In genomic region chr3:45178131-45179023, GRCh38 we compare ENCODE assay signal across 14 cellular contexts. TPM values are rescaled to one million over a fixed set of nuclear protein-coding genes. Genes with fewer than 3 reads are reported as not detected.
DNase-seq lines count a peak whose midpoint lies in the region; ATAC-seq, FAIRE-seq and TF ChIP-seq lines count a peak whose summit lies in the region.
"Had no signal": no experiment of that assay in that cellular context is flagged by ENCODE, and none has a peak within 500 bp of the region (broad histone marks: within the 10 kb centered on the region; RNA-seq: fewer than 3 reads in every experiment).

No MANE protein-coding gene starts in this region.

- no peaks in the 10 kb centered on the region for H3K79me2 ChIP-seq in K562 (ENCODE audit: control insufficient read depth, insufficient read depth, low read length)

- no peaks in the 10 kb centered on the region for H3K27me3 ChIP-seq in K562 (ENCODE audit: control insufficient read depth in 2 of 2, insufficient read depth in 2 of 2, low read length in 2 of 2)
- H3K27me3 ChIP-seq: adrenal gland had no signal

- TF ChIP-seq RAD21 in K562 (CRISPR knock-in tag; conservative IDR thresholded peaks at IDR 0.05 in 1 of 2, IDR thresholded peaks at IDR 0.05 in 1 of 2): no peak

- 64% methylated on average over 15 of the region's 15 CpGs for WGBS in K562 (ENCODE audit: insufficient coverage, low coverage, missing lambda C conversion rate)

- in situ Hi-C loops in K562 (cut with MboI): no loop called here

- 0 out of 2 replicates have a peak overlapping the region, but pooled peaks have one; percentile 14 for H2AFZ ChIP-seq in K562 (ENCODE audit: low read depth, low read length)

- POLR2A ChIA-PET in K562 (lab: Yijun Ruan, JAX): interaction anchor here (0.6 kb wide), 1 partner anchor 12 kb away, joined by 3 read pairs; no protein-coding TSS in a partner anchor

- no peaks in the 10 kb centered on the region for H3K9me1 ChIP-seq in K562 (ENCODE audit: control insufficient read depth, insufficient read depth, low read length)

- no peak overlapping the region for H3K4me3 ChIP-seq in K562
- H3K4me3 ChIP-seq: adrenal gland had no signal

- CTCF ChIA-PET in K562 (lab: Yijun Ruan, JAX; ENCODE audit: low intra/inter-chr PET ratio): no interaction called here

- no peaks in the 10 kb centered on the region for H3K9me3 ChIP-seq in K562 (replicated peaks; ENCODE audit: control insufficient read depth, insufficient read depth, low read depth, low read length)
- H3K9me3 ChIP-seq: adrenal gland had no signal

- BruUV-seq in K562 (replicated peaks; lab: Mats Ljungman, UMichigan): no TSS peak

- no peak overlapping the region for H3K4me2 ChIP-seq in K562 (ENCODE audit: insufficient read depth, low read length)

- TF ChIP-seq EP300 in K562 (IDR thresholded peaks at IDR 0.05; ENCODE audit: low read length): no peak

- peak; percentile 9; the same call in 1 of the 3 replicates for ATAC-seq in K562
- peak; percentile 48 for ATAC-seq in left colon

- no peaks in the 10 kb centered on the region for H3K36me3 ChIP-seq in K562 (ENCODE audit: control insufficient read depth, insufficient read depth, low read length)
- H3K36me3 ChIP-seq: adrenal gland had no signal

- no peaks in the 10 kb centered on the region for H4K20me1 ChIP-seq in K562 (replicated peaks; ENCODE audit: control insufficient read depth, insufficient read depth, low read length)

- no peak for TF ChIP-seq CTCF in K562 (IDR thresholded peaks at IDR 0.05 in 2 of 3, conservative IDR thresholded peaks at IDR 0.05 in 1 of 3; ENCODE audit: insufficient read depth in 2 of 3, low read depth in 1 of 3, low read length in 3 of 3)

- peak; percentile 40 for FAIRE-seq in K562 (lab: Jason Lieb, UNC)
- FAIRE-seq: small intestine had no signal

- H3K9ac ChIP-seq in K562 (ENCODE audit: insufficient read depth in 1 of 2, low read depth in 2 of 2, low read length in 2 of 2): peak overlapping the region in 1 of 2 experiments; percentile 70; a peak in 2 of 4 replicates

- peaks cover 12 to 15% of the 10 kb centered on the region in 2 experiments for H3K4me1 ChIP-seq in K562 (replicated peaks in 1 of 2; ENCODE audit: control insufficient read depth in 2 of 2, insufficient read depth in 2 of 2, low read length in 2 of 2)

- no peak for TF ChIP-seq POLR2A in K562 (conservative IDR thresholded peaks at IDR 0.05)

- H3K27ac ChIP-seq in K562 (ENCODE audit: extremely low read depth, low read depth, low read length): no peak overlapping the region
- no peak overlapping the region for H3K27ac ChIP-seq in substantia nigra (ENCODE audit: low read depth, low read length, poor library complexity, severe bottlenecking)
- H3K27ac ChIP-seq: adrenal gland, HL-60 had no signal

- intact Hi-C loops in K562 (cut with micrococcal nuclease): no loop called here
- intact Hi-C loops in left colon (cut with DNase I, micrococcal nuclease): no loop called here

- DNase-seq in A172 (ENCODE audit: low spot score) (peak; percentile 94), M059J (ENCODE audit: low read depth) (peak; percentile 97), K562 (ENCODE audit: extremely low read depth in 1 of 4, low spot score in 3 of 4) (no peak), left colon (no peak), NCI-H1694 (lab: John Stamatoyannopoulos, UW) (no peak), NCI-H128 (lab: John Stamatoyannopoulos, UW; ENCODE audit: unreplicated experiment) (no peak), HuH-7.5 (ENCODE audit: low spot score) (no peak), substantia nigra (lab: John Stamatoyannopoulos, UW) (no peak)
- DNase-seq: activated CD4-positive, alpha-beta T cell treated with anti-CD3 and anti-CD28 coated beads, Interleukin-2, amount 50 U/mL, for 48 hours; adrenal gland; NCI-H2081 treated with DMSO at 0.1 percent for 48 hours; SIG-M5; small intestine had no signal

TF ChIP-seq in K562, 482 proteins besides CTCF, POLR2A, EP300 and RAD21:
- TF ChIP-seq MXI1 (IDR thresholded peaks at IDR 0.05; ENCODE audit: low read depth, low read length): no peak
- TF ChIP-seq ZNF644 (tag; IDR thresholded peaks at IDR 0.05; ENCODE audit: low read depth): no peak
- TF ChIP-seq ZBTB1 (CRISPR knock-in tag; IDR thresholded peaks at IDR 0.05; ENCODE audit: borderline replicate concordance, low read depth): no peak
- TF ChIP-seq HES1 (IDR thresholded peaks at IDR 0.05; ENCODE audit: low read depth): no peak
- no peak for TF ChIP-seq ZNF444 (CRISPR knock-in tag; IDR thresholded peaks at IDR 0.05)
- no peak for TF ChIP-seq SRSF7 (optimal IDR thresholded peaks at IDR 0.05; ENCODE audit: low read depth, low read length)

RNA-seq across cellular contexts. Expression of gene CDCP1, which starts 32.2 kb away (rescaled TPM):
- 0.29 and 0.78 TPM in 2 replicates for total RNA-seq in A172 (2014; rRNA removed; shearing (Covaris generic))
- total RNA-seq in M059J (2014; rRNA removed; shearing (Covaris generic)): 23.7 and 33.5 TPM in 2 replicates
- total RNA-seq in K562 (2011; cell fraction: chromatin; rRNA removed; ENCODE audit: low replicate concordance): 51.7 and 78.6 TPM in 2 replicates
- total RNA-seq in K562 (2011; cell fraction: nucleolus; rRNA removed): 37.6 and 51.9 TPM in 2 replicates
- 53.8 and 71.8 TPM in 2 replicates for total RNA-seq in K562 (2011; cell fraction: nucleoplasm; rRNA removed)
- total RNA-seq in K562 (2014; rRNA removed): 5.2 and 6.4 TPM in 2 replicates
- total RNA-seq in K562 (2014; rRNA removed; fragmentation: Illumina TruSeq; extraction: Trizol): 5.5 and 6.5 TPM in 2 replicates
- 5.0 and 5.1 TPM in 2 replicates for total RNA-seq in K562 (2015; rRNA removed; fragmentation: Illumina TruSeq; extraction: Trizol)
- total RNA-seq in K562 (2021): 13.9 and 16.4 TPM in 2 replicates
- 13.9 and 14.5 TPM in 2 replicates for polyA plus RNA-seq in K562 (2011; rRNA removed)
- 15.2 and 15.5 TPM in 2 replicates for polyA plus RNA-seq in K562 (2011; cell fraction: cytosol; rRNA removed)
- polyA plus RNA-seq in K562 (2011; cell fraction: nucleus; rRNA removed): 13.1 and 19.9 TPM in 2 replicates
- 10.4 and 16.8 TPM in 2 replicates for polyA plus RNA-seq in K562 (2012)
- 9.8 and 11.2 TPM in 2 replicates for polyA plus RNA-seq in K562 (2014; fragmentation: Illumina TruSeq; extraction: Trizol)
- 1 to 10 TPM; 3.9 to 4.8 TPM for polyA plus RNA-seq in K562 (2014; fragmentation: Nextera tagmentation; extraction: Ambion mirVana)
- 5.1 and 6.0 TPM in 2 replicates for polyA plus RNA-seq in K562 (2014; rRNA removed)
- polyA minus RNA-seq in K562 (2011; rRNA and poly(A)+ RNA removed): 18.4 and 20.2 TPM in 2 replicates
- 19.9 and 20.8 TPM in 2 replicates for polyA minus RNA-seq in K562 (2011; cell fraction: cytosol; rRNA and poly(A)+ RNA removed)
- 7.9 and 14.8 TPM in 2 replicates for polyA minus RNA-seq in K562 (2011; cell fraction: nucleus; rRNA and poly(A)+ RNA removed)
- 10 to 100 TPM; 89.3 to 97.0 TPM for total RNA-seq in left colon

RNA-seq across cellular contexts. Expression of gene TMEM158, which starts 47.7 kb away (rescaled TPM):
- 95.1 and 111 TPM in 2 replicates for total RNA-seq in A172 (2014; rRNA removed; shearing (Covaris generic))
- total RNA-seq in M059J (2014; rRNA removed; shearing (Covaris generic)): 191 and 272 TPM in 2 replicates
- 17.6 and 30.8 TPM in 2 replicates for total RNA-seq in K562 (2011; cell fraction: chromatin; rRNA removed; ENCODE audit: low replicate concordance)
- 39.3 and 69.5 TPM in 2 replicates for total RNA-seq in K562 (2011; cell fraction: nucleolus; rRNA removed)
- total RNA-seq in K562 (2011; cell fraction: nucleoplasm; rRNA removed): 34.5 and 58.6 TPM in 2 replicates
- total RNA-seq in K562 (2014; rRNA removed) (23.6 and 24.7 TPM in 2 replicates), K562 (2014; rRNA removed; fragmentation: Illumina TruSeq; extraction: Trizol) (6.8 and 9.5 TPM in 2 replicates), K562 (2015; rRNA removed; fragmentation: Illumina TruSeq; extraction: Trizol) (3.7 and 4.1 TPM in 2 replicates), K562 (2021) (33.2 and 46.5 TPM in 2 replicates), left colon (10 to 100 TPM in 1 of 2 donors, 1 to 10 TPM in 1; 2.2 to 10.0 TPM)
- polyA plus RNA-seq in K562 (2011; rRNA removed) (17.0 and 32.4 TPM in 2 replicates), K562 (2014; fragmentation: Illumina TruSeq; extraction: Trizol) (8.4 and 12.6 TPM in 2 replicates), K562 (2014; fragmentation: Nextera tagmentation; extraction: Ambion mirVana) (1 to 10 TPM; 2.2 to 2.6 TPM), K562 (2014; rRNA removed) (18.9 and 24.6 TPM in 2 replicates)
- 23.8 and 166 TPM in 2 replicates for polyA plus RNA-seq in K562 (2011; cell fraction: cytosol; rRNA removed)
- polyA plus RNA-seq in K562 (2011; cell fraction: nucleus; rRNA removed): 20.8 and 52.4 TPM in 2 replicates
- polyA plus RNA-seq in K562 (2012): 15.6 and 28.2 TPM in 2 replicates
- 5.0 and 12.8 TPM in 2 replicates for polyA minus RNA-seq in K562 (2011; rRNA and poly(A)+ RNA removed)
- 36.2 and 47.6 TPM in 2 replicates for polyA minus RNA-seq in K562 (2011; cell fraction: cytosol; rRNA and poly(A)+ RNA removed)
- polyA minus RNA-seq in K562 (2011; cell fraction: nucleus; rRNA and poly(A)+ RNA removed): 8.7 and 12.8 TPM in 2 replicates

Comparison
In these comparisons a context has a peak if more than half of its experiments do, and no peak if none do; other contexts are left out.
1. DNase-seq: peak in A172 (single experiment) and M059J (single experiment); none in K562 (0 of 4), left colon (0 of 2), NCI-H1694 (single experiment), NCI-H128 (single experiment), HuH-7.5 (single experiment) and substantia nigra (0 of 49).